Comparison of ENCODE assay signal across 30 cellular contexts in the genomic region with DNA sequence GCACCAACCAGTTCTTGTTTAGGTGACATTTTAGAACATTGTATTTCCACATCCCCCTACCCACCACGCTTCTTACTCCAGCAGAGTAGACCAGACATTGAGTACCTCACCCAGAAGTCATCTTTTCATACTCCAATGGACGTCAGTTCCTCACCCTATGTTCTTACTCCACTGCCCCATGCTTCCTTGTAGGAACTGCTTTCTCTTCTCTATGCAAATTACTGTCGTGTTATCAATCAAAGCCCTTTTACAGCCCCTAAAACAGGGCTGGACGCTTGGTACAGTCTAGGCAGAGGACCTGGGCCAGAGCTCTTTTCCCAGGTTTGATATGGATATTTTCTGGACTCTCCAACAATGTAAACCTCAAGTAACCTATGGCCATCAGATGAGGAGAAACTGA.
A peak's percentile ranks its signal among the peaks of the same experiment; 100 is the strongest.
DNase-seq lines count a peak whose midpoint lies in the region; ATAC-seq and TF ChIP-seq lines count a peak whose summit lies in the region.
"Had no signal": no experiment of that assay in that cellular context is flagged by ENCODE, and none has a peak within 500 bp of the region (broad histone marks: within the 10 kb centered on the region; RNA-seq: fewer than 3 reads in every experiment).

No MANE protein-coding gene starts in this region.

- TF ChIP-seq POLR2A in erythroblast (IDR thresholded peaks at IDR 0.05; ENCODE audit: low read length), result no peak

- DNase-seq in effector memory CD8-positive, alpha-beta T cell, result no peak
- DNase-seq in tibial artery, result no peak
- no peak for DNase-seq in central memory CD4-positive, alpha-beta T cell
- no peak for DNase-seq in erythroblast (lab: John Stamatoyannopoulos, UW)
- no peak for DNase-seq in activated CD4-positive, CD25-positive, alpha-beta regulatory T cell treated with anti-CD3 and anti-CD28 coated beads, Interleukin-2, amount 50 U/mL, for 72 hours
- DNase-seq: ACHN; activated CD4-positive, alpha-beta T cell treated with anti-CD3 and anti-CD28 coated beads, Interleukin-2, amount 10 ng/mL, durations not matched to agents 24 days and 14 days; caudate nucleus; dermis blood vessel endothelial cell; DMS153; hippocampal formation; Kasumi-1; left cardiac atrium; mammary epithelial cell; NCI-H1436 treated with DMSO at 0.1 percent for 48 hours; NCI-H2107; NCI-H446 treated with DMSO at 0.1 percent for 48 hours; OCI-M1; pancreas; spleen had no signal

- no peak overlapping the region for H3K4me3 ChIP-seq in DOHH2 (ENCODE audit: low read length)
- no peak overlapping the region for H3K4me3 ChIP-seq in tibial artery
- H3K4me3 ChIP-seq: gastroesophageal sphincter, HAP-1, pancreas, right atrium auricular region, SK-N-MC, spleen, suprapubic skin had no signal

- no peaks in the 10 kb centered on the region for H3K27me3 ChIP-seq in DOHH2 (ENCODE audit: control insufficient read depth, low read length)
- H3K27me3 ChIP-seq in tibial artery, result no peaks in the 10 kb centered on the region
- H3K27me3 ChIP-seq: gastroesophageal sphincter, pancreas, right atrium auricular region, spleen, suprapubic skin had no signal

- H3K36me3 ChIP-seq in DOHH2 (ENCODE audit: control insufficient read depth, low read length) (peaks cover 22% of the 10 kb centered on the region), tibial artery (peaks cover 4 to 8% (median 6%) of the 10 kb centered on the region in 3 donors)
- H3K36me3 ChIP-seq: HAP-1, pancreas, right atrium auricular region had no signal

- peaks cover 46% of the 10 kb centered on the region for H3K79me2 ChIP-seq in DOHH2 (ENCODE audit: control insufficient read depth, low read length)

- H3K9me3 ChIP-seq in DOHH2 (ENCODE audit: control insufficient read depth, insufficient read depth, low read length), result no peaks in the 10 kb centered on the region
- no peaks in the 10 kb centered on the region for H3K9me3 ChIP-seq in tibial artery
- H3K9me3 ChIP-seq: gastroesophageal sphincter, HAP-1, pancreas, right atrium auricular region, spleen, suprapubic skin had no signal

- intact Hi-C loops in tibial artery (cut with DNase I; ENCODE audit: low total_unique reads), result no loop called here

- TF ChIP-seq CTCF in DOHH2 (IDR thresholded peaks at IDR 0.05; ENCODE audit: low read depth, low read length, poor library complexity, severe bottlenecking), result no peak
- no peak for TF ChIP-seq CTCF in tibial artery (IDR thresholded peaks at IDR 0.05)

- H3K27me3 Mint-ChIP-seq in effector memory CD8-positive, alpha-beta T cell, result no peaks in the 10 kb centered on the region
- H3K27me3 Mint-ChIP-seq: activated CD4-positive, alpha-beta T cell treated with anti-CD3 and anti-CD28 coated beads, Interleukin-2, amount 10 ng/mL, durations not matched to agents 24 days and 14 days; activated naive CD8-positive, alpha-beta T cell had no signal

- peaks cover 7 to 18% of the 10 kb centered on the region in 2 donors for H3K4me1 Mint-ChIP-seq in effector memory CD8-positive, alpha-beta T cell (ENCODE audit: low read depth in 2 of 2)
- H3K4me1 Mint-ChIP-seq: neural crest cell had no signal

- H3K36me3 Mint-ChIP-seq in effector memory CD8-positive, alpha-beta T cell (ENCODE audit: insufficient read depth), result peaks cover 20% of the 10 kb centered on the region

- H3F3A ChIP-seq in DOHH2 (ENCODE audit: control insufficient read depth, insufficient read depth), result no peaks in the 10 kb centered on the region

- no peaks in the 10 kb centered on the region for H3K9me2 ChIP-seq in DOHH2 (replicated peaks; ENCODE audit: control insufficient read depth, low read length)

- no peaks in the 10 kb centered on the region; the same call in 1 of the 2 replicates for H4K20me1 ChIP-seq in DOHH2 (ENCODE audit: control insufficient read depth, insufficient read depth, low read depth, low read length)

- H3K4me1 ChIP-seq in DOHH2 (ENCODE audit: control insufficient read depth, low read length) (peaks cover 24% of the 10 kb centered on the region), tibial artery (peaks cover 0 to 14% (median 0%) of the 10 kb centered on the region in 4 donors)

- no peak overlapping the region for H3K27ac ChIP-seq in DOHH2 (ENCODE audit: low read depth, low read length)
- H3K27ac ChIP-seq in tibial artery, result no peak overlapping the region
- H3K27ac ChIP-seq: gastroesophageal sphincter, pancreas, right atrium auricular region, SK-N-MC, spleen, suprapubic skin had no signal

- no peaks in the 10 kb centered on the region for H3K9me3 Mint-ChIP-seq in effector memory CD8-positive, alpha-beta T cell
- H3K9me3 Mint-ChIP-seq: activated CD4-positive, alpha-beta T cell treated with anti-CD3 and anti-CD28 coated beads, Interleukin-2, amount 10 ng/mL, durations not matched to agents 24 days and 14 days had no signal

- H3K4me2 ChIP-seq in DOHH2 (ENCODE audit: low read length), result 0 out of 2 replicates have a peak overlapping the region, but pooled peaks have one; percentile 4

- H3K4me3 Mint-ChIP-seq in effector memory CD8-positive, alpha-beta T cell, result no peak overlapping the region
- H3K4me3 Mint-ChIP-seq: activated CD4-positive, alpha-beta T cell treated with anti-CD3 and anti-CD28 coated beads, Interleukin-2, amount 10 ng/mL, durations not matched to agents 24 days and 14 days; activated naive CD8-positive, alpha-beta T cell; neural crest cell had no signal

- peak overlapping the region; percentile 2 to 35 for H3K27ac Mint-ChIP-seq in effector memory CD8-positive, alpha-beta T cell
- H3K27ac Mint-ChIP-seq: activated CD4-positive, alpha-beta T cell treated with anti-CD3 and anti-CD28 coated beads, Interleukin-2, amount 10 ng/mL, durations not matched to agents 24 days and 14 days had no signal

- ATAC-seq in GM18511 (IDR thresholded peaks at IDR 0.05; ENCODE audit: unreplicated experiment) (peak; percentile 56), HG03175 (IDR thresholded peaks at IDR 0.05; ENCODE audit: unreplicated experiment) (peak; percentile 43)
- ATAC-seq in effector memory CD8-positive, alpha-beta T cell (replicated peaks), result no peak
- ATAC-seq: gastroesophageal sphincter, left cardiac atrium, pancreas had no signal
